In genomic region chr20:3235661-3236324, GRCh38 we compare ENCODE assay signal across 13 cellular contexts. TPM values are rescaled to one million over a fixed set of nuclear protein-coding genes. Genes with fewer than 3 reads are reported as not detected.
DNase-seq lines count a peak whose midpoint lies in the region; ATAC-seq and TF ChIP-seq lines count a peak whose summit lies in the region.
"Had no signal": no experiment of that assay in that cellular context is flagged by ENCODE, and none has a peak within 500 bp of the region (broad histone marks: within the 10 kb centered on the region; RNA-seq: fewer than 3 reads in every experiment).

No MANE protein-coding gene starts in this region.

- no CpG with 5 or more reads among the region's 4 CpGs for WGBS in trophoblast cell (ENCODE audit: extremely low coverage, insufficient coverage, insufficient read length)

- no peak overlapping the region for H3K4me3 Mint-ChIP-seq in activated CD8-positive, alpha-beta T cell treated with anti-CD3 and anti-CD28 coated beads, Interleukin-2, amount 10 ng/mL, durations not matched to agents 7 days and 5 days

- no peak overlapping the region for H3K27ac Mint-ChIP-seq in activated CD8-positive, alpha-beta T cell treated with anti-CD3 and anti-CD28 coated beads, Interleukin-2, amount 10 ng/mL, durations not matched to agents 7 days and 5 days
- H3K27ac Mint-ChIP-seq: naive thymus-derived CD4-positive, alpha-beta T cell had no signal

- H3K9me3 ChIP-seq in MG63 (no peaks in the 10 kb centered on the region), trophoblast cell (ENCODE audit: insufficient read depth, low read depth, low read length) (no peaks in the 10 kb centered on the region)
- H3K9me3 ChIP-seq: ascending aorta, esophagus muscularis mucosa, left ventricle myocardium inferior had no signal

- no peak overlapping the region for H4K12ac ChIP-seq in trophoblast cell (ENCODE audit: low read depth, low read length)

- peaks cover 11 to 12% of the 10 kb centered on the region in 2 experiments for H3K4me1 ChIP-seq in trophoblast cell (ENCODE audit: control insufficient read depth in 1 of 2, insufficient read depth in 2 of 2, low read length in 2 of 2)

- no peak overlapping the region for H2AFZ ChIP-seq in trophoblast cell (ENCODE audit: insufficient read depth, low read length, poor library complexity)

- H3K9ac ChIP-seq in trophoblast cell (ENCODE audit: low read length) = no peak overlapping the region

- H3K36me3 Mint-ChIP-seq in activated CD8-positive, alpha-beta T cell treated with anti-CD3 and anti-CD28 coated beads, Interleukin-2, amount 10 ng/mL, durations not matched to agents 7 days and 5 days (ENCODE audit: low read depth) = no peaks in the 10 kb centered on the region
- H3K36me3 Mint-ChIP-seq: naive thymus-derived CD4-positive, alpha-beta T cell had no signal

- H2BK120ac ChIP-seq in trophoblast cell (ENCODE audit: insufficient read depth, low read length, poor library complexity) = no peak overlapping the region

- H3K14ac ChIP-seq in trophoblast cell (ENCODE audit: low read length) = no peak overlapping the region

- CTCF ChIA-PET in activated CD8-positive, alpha-beta T cell treated with anti-CD3 and anti-CD28 coated beads, Interleukin-2, amount 10 ng/mL, durations not matched to agents 7 days and 5 days (lab: Charles Lee) = no interaction called here

- no peak overlapping the region for H4K8ac ChIP-seq in trophoblast cell (ENCODE audit: low read depth, low read length)

- H3K27ac ChIP-seq in trophoblast cell (ENCODE audit: low read depth, low read length) = no peak overlapping the region
- H3K27ac ChIP-seq: ascending aorta, esophagus muscularis mucosa, left ventricle myocardium inferior, VCaP had no signal

- no peak overlapping the region for H3K4ac ChIP-seq in trophoblast cell (ENCODE audit: low read depth, low read length)

- DNase-seq in GM12864 (ENCODE audit: low read depth) (peak; percentile 5), MG63 (peak; percentile 64), dermis blood vessel endothelial cell (peak; percentile 41), trophoblast cell (peak; percentile 42 to 52)
- no peak for DNase-seq in activated CD8-positive, alpha-beta T cell treated with anti-CD3 and anti-CD28 coated beads, Interleukin-2, amount 10 ng/mL, durations not matched to agents 7 days and 5 days
- DNase-seq in central memory CD4-positive, alpha-beta T cell = no peak
- DNase-seq: left ventricle myocardium inferior; MV-4-11; naive thymus-derived CD4-positive, alpha-beta T cell had no signal

- peaks cover 2% of the 10 kb centered on the region for H3K79me2 ChIP-seq in trophoblast cell (ENCODE audit: control insufficient read depth, insufficient read depth, low read length, poor library complexity)

- peaks cover 32% of the 10 kb centered on the region for H3K27me3 Mint-ChIP-seq in activated CD8-positive, alpha-beta T cell treated with anti-CD3 and anti-CD28 coated beads, Interleukin-2, amount 10 ng/mL, durations not matched to agents 7 days and 5 days (ENCODE audit: low read depth)

- H3K18ac ChIP-seq in trophoblast cell (ENCODE audit: low read length) = no peak overlapping the region

- H3K4me3 ChIP-seq in GM12864 (ENCODE audit: low read depth, low read length) = no peak overlapping the region
- no peak overlapping the region for H3K4me3 ChIP-seq in MG63
- no peak overlapping the region for H3K4me3 ChIP-seq in trophoblast cell (ENCODE audit: low read depth, low read length)
- H3K4me3 ChIP-seq: ascending aorta, esophagus muscularis mucosa, left ventricle myocardium inferior had no signal

- no peak overlapping the region for H2BK5ac ChIP-seq in trophoblast cell (ENCODE audit: low read depth, low read length, poor library complexity)

- H2AK5ac ChIP-seq in trophoblast cell (ENCODE audit: low read length) = no peak overlapping the region

- H2BK12ac ChIP-seq in trophoblast cell (ENCODE audit: low read length) = no peak overlapping the region

- no peaks in the 10 kb centered on the region for H3K9me3 Mint-ChIP-seq in activated CD8-positive, alpha-beta T cell treated with anti-CD3 and anti-CD28 coated beads, Interleukin-2, amount 10 ng/mL, durations not matched to agents 7 days and 5 days (ENCODE audit: insufficient read depth)

- ATAC-seq in activated CD8-positive, alpha-beta T cell treated with anti-CD3 and anti-CD28 coated beads, Interleukin-2, amount 10 ng/mL, durations not matched to agents 7 days and 5 days = no peak
- ATAC-seq in HG03342 (IDR thresholded peaks at IDR 0.05; ENCODE audit: unreplicated experiment) = no peak
- ATAC-seq: naive thymus-derived CD4-positive, alpha-beta T cell had no signal

- no peak overlapping the region for H3K23ac ChIP-seq in trophoblast cell (ENCODE audit: low read length)

- no peak overlapping the region for H3K4me2 ChIP-seq in trophoblast cell (ENCODE audit: low read length)

- H3K79me1 ChIP-seq in trophoblast cell (ENCODE audit: low read length) = peaks cover 9% of the 10 kb centered on the region

- H3K4me1 Mint-ChIP-seq in activated CD8-positive, alpha-beta T cell treated with anti-CD3 and anti-CD28 coated beads, Interleukin-2, amount 10 ng/mL, durations not matched to agents 7 days and 5 days (ENCODE audit: low read depth) = peaks cover 10% of the 10 kb centered on the region

- POLR2A ChIA-PET in activated CD8-positive, alpha-beta T cell treated with anti-CD3 and anti-CD28 coated beads, Interleukin-2, amount 10 ng/mL, durations not matched to agents 7 days and 5 days (lab: Charles Lee) = no interaction called here

- H3K27me3 ChIP-seq in MG63 (peaks cover 16% of the 10 kb centered on the region), trophoblast cell (ENCODE audit: insufficient read depth, low read length) (peaks cover 37% of the 10 kb centered on the region)

- H3K36me3 ChIP-seq in MG63 (no peaks in the 10 kb centered on the region), trophoblast cell (ENCODE audit: control insufficient read depth in 1 of 2, insufficient read depth in 2 of 2, low read length in 2 of 2) (no peaks in the 10 kb centered on the region)
- H3K36me3 ChIP-seq: ascending aorta, esophagus muscularis mucosa, left ventricle myocardium inferior had no signal

- no peak for TF ChIP-seq CTCF in GM12864 (IDR thresholded peaks at IDR 0.05; ENCODE audit: low read depth, low read length, missing control alignments)

- H4K91ac ChIP-seq in trophoblast cell (ENCODE audit: low read depth, low read length) = no peak overlapping the region

RNA-seq across cellular contexts. Expression of gene SLC4A11, which starts 3.2 kb away (rescaled TPM):
- total RNA-seq in MG63 (2014; rRNA removed; shearing (Covaris generic); ENCODE audit: low replicate concordance) = 0.20 TPM in 1 of 2 replicates, not detected in the other
- 7.5 and 14.9 TPM in 2 replicates for total RNA-seq in dermis blood vessel endothelial cell
- polyA plus RNA-seq in trophoblast cell (2013) = 3.6 and 4.4 TPM in 2 replicates
- total RNA-seq in activated CD8-positive, alpha-beta T cell treated with anti-CD3 and anti-CD28 coated beads, Interleukin-2, amount 10 ng/mL, durations not matched to agents 7 days and 5 days = 1 to 10 TPM; 1.6 to 2.8 TPM
- polyA plus RNA-seq: naive thymus-derived CD4-positive, alpha-beta T cell had no signal

RNA-seq across cellular contexts. Expression of gene ITPA, which starts 26.5 kb away (rescaled TPM):
- total RNA-seq in MG63 (2014; rRNA removed; shearing (Covaris generic); ENCODE audit: low replicate concordance) = 41.3 and 48.5 TPM in 2 replicates
- 33.6 and 36.6 TPM in 2 replicates for total RNA-seq in dermis blood vessel endothelial cell
- polyA plus RNA-seq in trophoblast cell (2013) = 39.0 and 40.4 TPM in 2 replicates
- total RNA-seq in activated CD8-positive, alpha-beta T cell treated with anti-CD3 and anti-CD28 coated beads, Interleukin-2, amount 10 ng/mL, durations not matched to agents 7 days and 5 days = 10 to 100 TPM; 53.2 to 60.7 TPM

RNA-seq across cellular contexts. Expression of gene DDRGK1, which starts 31.3 kb away (rescaled TPM):
- 21.7 and 33.5 TPM in 2 replicates for total RNA-seq in MG63 (2014; rRNA removed; shearing (Covaris generic); ENCODE audit: low replicate concordance)
- total RNA-seq in dermis blood vessel endothelial cell = 41.0 and 53.1 TPM in 2 replicates
- 43.7 and 45.6 TPM in 2 replicates for polyA plus RNA-seq in trophoblast cell (2013)
- total RNA-seq in activated CD8-positive, alpha-beta T cell treated with anti-CD3 and anti-CD28 coated beads, Interleukin-2, amount 10 ng/mL, durations not matched to agents 7 days and 5 days = 10 to 100 TPM; 49.0 to 54.4 TPM

Comparison
In these comparisons a context has a peak if more than half of its experiments do, and no peak if none do; other contexts are left out.
1. DNase-seq: peak in GM12864 (single experiment), MG63 (single experiment), dermis blood vessel endothelial cell (single experiment) and trophoblast cell (2 of 2); none in activated CD8-positive, alpha-beta T cell treated with anti-CD3 and anti-CD28 coated beads, Interleukin-2, amount 10 ng/mL, durations not matched to agents 7 days and 5 days (single experiment) and central memory CD4-positive, alpha-beta T cell (single experiment).